1 cellular context compared by ENCODE assay signal in genomic region chr15:65333441-65333820, GRCh38.
TF ChIP-seq lines count a peak whose summit lies in the region.

No MANE protein-coding gene starts in this region.

TF ChIP-seq in WTC11, 78 proteins besides CTCF, POLR2A, EP300 and RAD21 (continued from another document):
- TF ChIP-seq ARID4B (CRISPR knock-in tag; IDR thresholded peaks at IDR 0.05; ENCODE audit: borderline replicate concordance), result no peak
- TF ChIP-seq USF1 (CRISPR knock-in tag; IDR thresholded peaks at IDR 0.05), result no peak
- TF ChIP-seq SMAD4 (CRISPR knock-in tag; IDR thresholded peaks at IDR 0.05), result no peak
- TF ChIP-seq NFATC4 (CRISPR knock-in tag; IDR thresholded peaks at IDR 0.05), result no peak
- TF ChIP-seq ZNF232 (CRISPR knock-in tag; IDR thresholded peaks at IDR 0.05), result no peak
- no peak for TF ChIP-seq ZNF671 (CRISPR knock-in tag; IDR thresholded peaks at IDR 0.05)
- TF ChIP-seq AFF4 (CRISPR knock-in tag; IDR thresholded peaks at IDR 0.05; ENCODE audit: borderline replicate concordance), result no peak
